21 cellular contexts compared by ENCODE assay signal in genomic region chr12:11601647-11602046, GRCh38. TPM values are rescaled to one million over a fixed set of nuclear protein-coding genes. Genes with fewer than 3 reads are reported as not detected.
DNase-seq lines count a peak whose midpoint lies in the region; ATAC-seq and TF ChIP-seq lines count a peak whose summit lies in the region.
"Had no signal": no experiment of that assay in that cellular context is flagged by ENCODE, and none has a peak within 500 bp of the region (broad histone marks: within the 10 kb centered on the region; RNA-seq: fewer than 3 reads in every experiment).

No MANE protein-coding gene starts in this region.

- H3K27ac Mint-ChIP-seq in activated CD4-positive, alpha-beta T cell treated with anti-CD3 and anti-CD28 coated beads for 36 hours = no peak overlapping the region
- no peak overlapping the region for H3K27ac Mint-ChIP-seq in activated CD4-positive, alpha-beta T cell treated with anti-CD3 and anti-CD28 coated beads, Interleukin-2, amount 10 ng/mL, durations not matched to agents 7 days and 5 days
- H3K27ac Mint-ChIP-seq in HFFc6 = no peak overlapping the region
- peak overlapping the region; percentile 44 for H3K27ac Mint-ChIP-seq in stimulated activated memory B cell treated with anti-CD40 and anti-IgM and Interleukin-4, amounts not matched to agents 10 μg/mL and 1 μg/mL and 100 μg/mL, for 72 hours
- no peak overlapping the region for H3K27ac Mint-ChIP-seq in activated naive CD8-positive, alpha-beta T cell treated with anti-CD3 and anti-CD28 coated beads, Interleukin-2, amount 50 U/mL, for 24 hours
- H3K27ac Mint-ChIP-seq: CD4-positive, CD25-positive, alpha-beta regulatory T cell had no signal

- POLR2A ChIA-PET in activated CD4-positive, alpha-beta T cell treated with anti-CD3 and anti-CD28 coated beads for 36 hours (lab: Charles Lee) = interaction anchor here (0.7 kb wide), 1 partner anchor 210 kb away, joined by 3 read pairs; no protein-coding TSS in a partner anchor
- POLR2A ChIA-PET in activated CD4-positive, alpha-beta T cell treated with anti-CD3 and anti-CD28 coated beads, Interleukin-2, amount 10 ng/mL, durations not matched to agents 7 days and 5 days (lab: Charles Lee) = no interaction called here

- TF ChIP-seq POLR2A in erythroblast (IDR thresholded peaks at IDR 0.05; ENCODE audit: low read length) = no peak

- peaks cover 3% of the 10 kb centered on the region for H3K27me3 Mint-ChIP-seq in activated CD4-positive, alpha-beta T cell treated with anti-CD3 and anti-CD28 coated beads for 36 hours
- H3K27me3 Mint-ChIP-seq in activated CD4-positive, alpha-beta T cell treated with anti-CD3 and anti-CD28 coated beads, Interleukin-2, amount 10 ng/mL, durations not matched to agents 7 days and 5 days = no peaks in the 10 kb centered on the region
- H3K27me3 Mint-ChIP-seq in HFFc6 (ENCODE audit: insufficient read depth) = peaks cover 19% of the 10 kb centered on the region
- H3K27me3 Mint-ChIP-seq in stimulated activated memory B cell treated with anti-CD40 and anti-IgM and Interleukin-4, amounts not matched to agents 10 μg/mL and 1 μg/mL and 100 μg/mL, for 72 hours = no peaks in the 10 kb centered on the region
- H3K27me3 Mint-ChIP-seq in activated naive CD8-positive, alpha-beta T cell treated with anti-CD3 and anti-CD28 coated beads, Interleukin-2, amount 50 U/mL, for 24 hours = no peaks in the 10 kb centered on the region

- peak; percentile 53 for ATAC-seq in activated CD4-positive, alpha-beta T cell treated with anti-CD3 and anti-CD28 coated beads for 36 hours
- no peak for ATAC-seq in stimulated activated memory B cell treated with anti-CD40 and anti-IgM and Interleukin-4, amounts not matched to agents 10 μg/mL and 1 μg/mL and 100 μg/mL, for 72 hours
- no peak for ATAC-seq in activated naive CD8-positive, alpha-beta T cell treated with anti-CD3 and anti-CD28 coated beads, Interleukin-2, amount 50 U/mL, for 24 hours

- no peaks in the 10 kb centered on the region for H3K36me3 Mint-ChIP-seq in activated CD4-positive, alpha-beta T cell treated with anti-CD3 and anti-CD28 coated beads for 36 hours (ENCODE audit: low read depth)
- H3K36me3 Mint-ChIP-seq in activated CD4-positive, alpha-beta T cell treated with anti-CD3 and anti-CD28 coated beads, Interleukin-2, amount 10 ng/mL, durations not matched to agents 7 days and 5 days (ENCODE audit: low read depth) = no peaks in the 10 kb centered on the region
- H3K36me3 Mint-ChIP-seq in HFFc6 (ENCODE audit: low read depth) = no peaks in the 10 kb centered on the region
- H3K36me3 Mint-ChIP-seq in stimulated activated memory B cell treated with anti-CD40 and anti-IgM and Interleukin-4, amounts not matched to agents 10 μg/mL and 1 μg/mL and 100 μg/mL, for 72 hours = no peaks in the 10 kb centered on the region
- no peaks in the 10 kb centered on the region for H3K36me3 Mint-ChIP-seq in activated naive CD8-positive, alpha-beta T cell treated with anti-CD3 and anti-CD28 coated beads, Interleukin-2, amount 50 U/mL, for 24 hours (ENCODE audit: low read depth)
- H3K36me3 Mint-ChIP-seq: CD4-positive, CD25-positive, alpha-beta regulatory T cell had no signal

- H3K4me3 Mint-ChIP-seq in activated CD4-positive, alpha-beta T cell treated with anti-CD3 and anti-CD28 coated beads for 36 hours = no peak overlapping the region
- H3K4me3 Mint-ChIP-seq in activated CD4-positive, alpha-beta T cell treated with anti-CD3 and anti-CD28 coated beads, Interleukin-2, amount 10 ng/mL, durations not matched to agents 7 days and 5 days = no peak overlapping the region
- H3K4me3 Mint-ChIP-seq in HFFc6 = peak overlapping the region; percentile 35; the same call in 1 of the 2 replicates
- no peak overlapping the region for H3K4me3 Mint-ChIP-seq in stimulated activated memory B cell treated with anti-CD40 and anti-IgM and Interleukin-4, amounts not matched to agents 10 μg/mL and 1 μg/mL and 100 μg/mL, for 72 hours
- no peak overlapping the region for H3K4me3 Mint-ChIP-seq in activated naive CD8-positive, alpha-beta T cell treated with anti-CD3 and anti-CD28 coated beads, Interleukin-2, amount 50 U/mL, for 24 hours
- H3K4me3 Mint-ChIP-seq: CD4-positive, CD25-positive, alpha-beta regulatory T cell had no signal

- H3K4me1 Mint-ChIP-seq in activated CD4-positive, alpha-beta T cell treated with anti-CD3 and anti-CD28 coated beads for 36 hours = peaks cover 24% of the 10 kb centered on the region
- peaks cover 16% of the 10 kb centered on the region for H3K4me1 Mint-ChIP-seq in activated CD4-positive, alpha-beta T cell treated with anti-CD3 and anti-CD28 coated beads, Interleukin-2, amount 10 ng/mL, durations not matched to agents 7 days and 5 days
- H3K4me1 Mint-ChIP-seq in HFFc6 (ENCODE audit: low read depth) = peaks cover 15% of the 10 kb centered on the region
- no peaks in the 10 kb centered on the region for H3K4me1 Mint-ChIP-seq in stimulated activated memory B cell treated with anti-CD40 and anti-IgM and Interleukin-4, amounts not matched to agents 10 μg/mL and 1 μg/mL and 100 μg/mL, for 72 hours
- H3K4me1 Mint-ChIP-seq in activated naive CD8-positive, alpha-beta T cell treated with anti-CD3 and anti-CD28 coated beads, Interleukin-2, amount 50 U/mL, for 24 hours = peaks cover 6% of the 10 kb centered on the region

- H3K9me3 Mint-ChIP-seq in activated CD4-positive, alpha-beta T cell treated with anti-CD3 and anti-CD28 coated beads for 36 hours (ENCODE audit: low read depth) = no peaks in the 10 kb centered on the region
- H3K9me3 Mint-ChIP-seq in activated CD4-positive, alpha-beta T cell treated with anti-CD3 and anti-CD28 coated beads, Interleukin-2, amount 10 ng/mL, durations not matched to agents 7 days and 5 days = no peaks in the 10 kb centered on the region
- no peaks in the 10 kb centered on the region for H3K9me3 Mint-ChIP-seq in HFFc6
- H3K9me3 Mint-ChIP-seq in stimulated activated memory B cell treated with anti-CD40 and anti-IgM and Interleukin-4, amounts not matched to agents 10 μg/mL and 1 μg/mL and 100 μg/mL, for 72 hours = no peaks in the 10 kb centered on the region
- no peaks in the 10 kb centered on the region for H3K9me3 Mint-ChIP-seq in activated naive CD8-positive, alpha-beta T cell treated with anti-CD3 and anti-CD28 coated beads, Interleukin-2, amount 50 U/mL, for 24 hours
- H3K9me3 Mint-ChIP-seq: CD4-positive, CD25-positive, alpha-beta regulatory T cell had no signal

- DNase-seq in activated CD4-positive, alpha-beta T cell treated with anti-CD3 and anti-CD28 coated beads for 36 hours = no peak
- DNase-seq in activated CD4-positive, alpha-beta T cell treated with anti-CD3 and anti-CD28 coated beads, Interleukin-2, amount 10 ng/mL, durations not matched to agents 7 days and 5 days = no peak
- DNase-seq in HFFc6 = no peak
- peak; percentile 32 for DNase-seq in OCI-M1 (lab: John Stamatoyannopoulos, UW)
- no peak for DNase-seq in activated naive CD8-positive, alpha-beta T cell treated with anti-CD3 and anti-CD28 coated beads, Interleukin-2, amount 50 U/mL, for 24 hours
- no peak for DNase-seq in erythroblast (lab: John Stamatoyannopoulos, UW)
- DNase-seq in NCI-H2227 (lab: John Stamatoyannopoulos, UW; ENCODE audit: unreplicated experiment) = no peak
- DNase-seq: 8988T; CD4-positive, CD25-positive, alpha-beta regulatory T cell; COR-L47; DMS 273 treated with DMSO at 0.1 percent for 48 hours; DND-41; HCEC 1CT; NCI-H1092; NCI-H1436 treated with DMSO at 0.1 percent for 48 hours; NCI-H2029 treated with DMSO at 0.1 percent for 48 hours; NCI-H2171; NCI-H446; NK-92 treated with Interleukin-12 subunit alpha and Interleukin-12 subunit beta, amount 100 ng/mL, for 24 hours; Right ventricle myocardium superior had no signal

- TF ChIP-seq CTCF in HFFc6 (IDR thresholded peaks at IDR 0.05) = no peak

- intact Hi-C loops in activated CD4-positive, alpha-beta T cell treated with anti-CD3 and anti-CD28 coated beads for 36 hours (cut with DNase I, micrococcal nuclease) = no loop called here

- CTCF ChIA-PET in activated CD4-positive, alpha-beta T cell treated with anti-CD3 and anti-CD28 coated beads for 36 hours (lab: Charles Lee) = interaction anchor here (0.6 to 0.8 kb wide), 2 partner anchors 731 to 1245 kb away, joined by 3 read pairs; no protein-coding TSS in a partner anchor
- CTCF ChIA-PET in activated CD4-positive, alpha-beta T cell treated with anti-CD3 and anti-CD28 coated beads, Interleukin-2, amount 10 ng/mL, durations not matched to agents 7 days and 5 days (lab: Charles Lee) = no interaction called here

RNA-seq across cellular contexts. Expression of gene ETV6, which starts 47.8 kb away (rescaled TPM):
- total RNA-seq in activated CD4-positive, alpha-beta T cell treated with anti-CD3 and anti-CD28 coated beads for 36 hours = 10 to 100 TPM; 53.5 to 56.7 TPM
- 10 to 100 TPM; 34.2 to 36.6 TPM for total RNA-seq in activated CD4-positive, alpha-beta T cell treated with anti-CD3 and anti-CD28 coated beads, Interleukin-2, amount 10 ng/mL, durations not matched to agents 7 days and 5 days
- total RNA-seq in HFFc6 (2021; fragmentation: NEBNext Ultra II Directional; extraction: Animal tissue kit (Norgen Biotek cat#: 25700)) = 10 to 100 TPM; 14.6 to 20.5 (median 16.6) TPM
